Comparison of ENCODE assay signal across 8 cellular contexts in genomic region chr20:52441708-52442107, GRCh38.
"Had no signal": no experiment of that assay in that cellular context is flagged by ENCODE, and none has a peak within 500 bp of the region (broad histone marks: within the 10 kb centered on the region; RNA-seq: fewer than 3 reads in every experiment).

No MANE protein-coding gene starts in this region.

- H3K9ac ChIP-seq: GM23248 had no signal

- ATAC-seq: HCT116, K562 had no signal

- H2AFZ ChIP-seq: GM23248 had no signal

- H3K36me3 ChIP-seq: HAP-1 had no signal

- H3K9me3 ChIP-seq: HAP-1 had no signal

- DNase-seq: GM23248, GOT3, H7, HFFc6, IMR-90 had no signal

- H3K4me3 ChIP-seq: GM23248, HAP-1, K562 had no signal

- H3K27ac ChIP-seq: GM23248 had no signal

- H3K27ac Mint-ChIP-seq: HFFc6 had no signal

- H3K4me3 Mint-ChIP-seq: HFFc6 had no signal
